In genomic region chr18:76255070-76255683, GRCh38 we compare ENCODE assay signal across 25 cellular contexts.
DNase-seq lines count a peak whose midpoint lies in the region; ATAC-seq and TF ChIP-seq lines count a peak whose summit lies in the region.
"Had no signal": no experiment of that assay in that cellular context is flagged by ENCODE, and none has a peak within 500 bp of the region (broad histone marks: within the 10 kb centered on the region; RNA-seq: fewer than 3 reads in every experiment).

No MANE protein-coding gene starts in this region.

- peak overlapping the region; percentile 10 for H2AFZ ChIP-seq in smooth muscle cell (ENCODE audit: low read depth)
- H2AFZ ChIP-seq: neural progenitor cell had no signal

- peak overlapping the region; percentile 51; the same call in 1 of the 2 replicates for H3K4me3 ChIP-seq in GM08714 (ENCODE audit: low read length)
- no peak overlapping the region for H3K4me3 ChIP-seq in smooth muscle cell
- H3K4me3 ChIP-seq: esophagus squamous epithelium, gastrocnemius medialis, neural progenitor cell, suprapubic skin, uterus had no signal

- H3F3A ChIP-seq in smooth muscle cell (ENCODE audit: low read depth): no peaks in the 10 kb centered on the region

- DNase-seq in HuH-7 (ENCODE audit: low spot score) (peak; percentile 50), RPMI8226 (peak; percentile 86), smooth muscle cell (lab: John Stamatoyannopoulos, UW; ENCODE audit: unreplicated experiment) (no peak), Right ventricle myocardium inferior (ENCODE audit: missing footprints) (no peak)
- DNase-seq: activated CD4-positive, CD25-positive, alpha-beta regulatory T cell treated with anti-CD3 and anti-CD28 coated beads, Interleukin-2, amount 50 U/mL, for 72 hours; activated effector memory CD4-positive, alpha-beta T cell treated with Interleukin-2 at 50 U/mL for 16 hours; activated T-cell treated with anti-CD3 and anti-CD28 coated beads for 4 hours; Calu3; caudate nucleus; esophagus squamous epithelium; gastrocnemius medialis; left cardiac atrium; NCI-H2171; NCI-H526 treated with DMSO at 0.1 percent for 48 hours; SK-N-SH; stimulated activated CD4-positive, alpha-beta T cell treated with anti-CD3 and anti-CD28 coated beads, Interleukin-4, amount 100 ng/mL, for 4 hours; uterus had no signal

- no peaks in the 10 kb centered on the region for H3K79me2 ChIP-seq in smooth muscle cell (ENCODE audit: low read depth)

- H3K27ac ChIP-seq in smooth muscle cell (ENCODE audit: low read depth): no peak overlapping the region
- H3K27ac ChIP-seq: esophagus squamous epithelium, gastrocnemius medialis, KMS-11, neural progenitor cell, suprapubic skin, uterus had no signal

- no peak overlapping the region for H3K9ac ChIP-seq in smooth muscle cell (ENCODE audit: low read depth)
- H3K9ac ChIP-seq: KMS-11, neural progenitor cell, SK-N-SH had no signal

- no peaks in the 10 kb centered on the region for H3K27me3 ChIP-seq in smooth muscle cell (ENCODE audit: low read depth)
- H3K27me3 ChIP-seq: esophagus squamous epithelium, neural progenitor cell, uterus had no signal

- peaks cover 17% of the 10 kb centered on the region for H3K4me1 ChIP-seq in smooth muscle cell (ENCODE audit: low read depth)
- H3K4me1 ChIP-seq: gastrocnemius medialis, suprapubic skin had no signal

- ATAC-seq in HG02642 (IDR thresholded peaks at IDR 0.05; ENCODE audit: poor library complexity, unreplicated experiment) (no peak), Right ventricle myocardium inferior (no peak), GM18517 (IDR thresholded peaks at IDR 0.05; ENCODE audit: unreplicated experiment) (no peak)
- ATAC-seq: gastrocnemius medialis; left cardiac atrium; sciatic nerve; stimulated activated memory B cell treated with anti-CD40 and anti-IgM and Interleukin-4, amounts not matched to agents 10 μg/mL and 1 μg/mL and 100 μg/mL, for 72 hours had no signal

- H4K20me1 ChIP-seq in smooth muscle cell (ENCODE audit: low read depth): no peaks in the 10 kb centered on the region

- H3K9me3 ChIP-seq in smooth muscle cell (replicated peaks; ENCODE audit: low read depth): no peaks in the 10 kb centered on the region
- H3K9me3 ChIP-seq: esophagus squamous epithelium, gastrocnemius medialis, SK-N-SH, suprapubic skin, uterus had no signal

- intact Hi-C loops in Right ventricle myocardium inferior (cut with DNase I): loop anchor here (5.0 kb wide), 1 partner anchor 368 kb away; no protein-coding TSS in a partner anchor

- 94% methylated on average over 23 of the region's 23 CpGs for WGBS in smooth muscle cell (ENCODE audit: low lambda C conversion rate)

- no peaks in the 10 kb centered on the region for H3K36me3 ChIP-seq in smooth muscle cell (ENCODE audit: low read depth)
- H3K36me3 ChIP-seq: esophagus squamous epithelium, gastrocnemius medialis, neural progenitor cell, suprapubic skin, uterus had no signal

- no peak for TF ChIP-seq CTCF in smooth muscle cell (IDR thresholded peaks at IDR 0.05; ENCODE audit: borderline replicate concordance, insufficient read depth, poor library complexity, severe bottlenecking)

- H3K4me2 ChIP-seq in smooth muscle cell: no peak overlapping the region
- H3K4me2 ChIP-seq: KMS-11, neural progenitor cell, SK-N-SH had no signal

Comparison
In these comparisons a context has a peak if more than half of its experiments do, and no peak if none do; other contexts are left out.
1. DNase-seq: peak in HuH-7 (single experiment) and RPMI8226 (single experiment); none in smooth muscle cell (single experiment) and Right ventricle myocardium inferior (single experiment).